In genomic region chr1:184388671-184389292, GRCh38 we compare ENCODE assay signal across 8 cellular contexts. TPM values are rescaled to one million over a fixed set of nuclear protein-coding genes. Genes with fewer than 3 reads are reported as not detected.
DNase-seq lines count a peak whose midpoint lies in the region; ATAC-seq and TF ChIP-seq lines count a peak whose summit lies in the region.

No MANE protein-coding gene starts in this region.

- no peak overlapping the region for H3K27ac Mint-ChIP-seq in CD4-positive, alpha-beta T cell
- peak overlapping the region; percentile 83 to 94 (median 84) for H3K27ac Mint-ChIP-seq in nephron

- no peaks in the 10 kb centered on the region for H3K36me3 Mint-ChIP-seq in CD4-positive, alpha-beta T cell (ENCODE audit: low read depth)
- no peaks in the 10 kb centered on the region for H3K36me3 Mint-ChIP-seq in nephron (ENCODE audit: low read depth)

- H3K36me3 ChIP-seq in Loucy (ENCODE audit: insufficient read depth, low read length) (no peaks in the 10 kb centered on the region), colonic mucosa (no peaks in the 10 kb centered on the region)

- H3K4me2 ChIP-seq in Loucy (ENCODE audit: low read depth, low read length, poor library complexity, severe bottlenecking): peak overlapping the region; percentile 88

- H2AFZ ChIP-seq in Loucy (ENCODE audit: low read length): no peak overlapping the region

- H3K27ac ChIP-seq in CD4-positive, alpha-beta T cell (ENCODE audit: low read depth, low read length): no peak overlapping the region
- no peak overlapping the region for H3K27ac ChIP-seq in colonic mucosa

- POLR2A ChIA-PET in CD4-positive, alpha-beta T cell (lab: Charles Lee): no interaction called here

- peaks cover 71% of the 10 kb centered on the region for H3K27me3 Mint-ChIP-seq in CD4-positive, alpha-beta T cell
- H3K27me3 Mint-ChIP-seq in nephron (ENCODE audit: low read depth): peaks cover 18% of the 10 kb centered on the region

- peaks cover 51% of the 10 kb centered on the region for H3K27me3 ChIP-seq in CD4-positive, alpha-beta T cell (ENCODE audit: control insufficient read depth, insufficient read depth, low read length)
- H3K27me3 ChIP-seq in Loucy (ENCODE audit: insufficient read depth, low read length, poor library complexity, severe bottlenecking) (peaks cover 17% of the 10 kb centered on the region), colonic mucosa (no peaks in the 10 kb centered on the region)

- no peaks in the 10 kb centered on the region for H3K9me2 ChIP-seq in Loucy (replicated peaks; ENCODE audit: low read depth, low read length)

- ATAC-seq in CD4-positive, alpha-beta T cell (ENCODE audit: poor library complexity): no peak
- no peak for ATAC-seq in GM18868 (IDR thresholded peaks at IDR 0.05; ENCODE audit: unreplicated experiment)

- H3K4me3 Mint-ChIP-seq in CD4-positive, alpha-beta T cell: peak overlapping the region; percentile 85
- peak overlapping the region; percentile 89 to 97 (median 94) for H3K4me3 Mint-ChIP-seq in nephron

- peaks cover 29% of the 10 kb centered on the region for H3K79me2 ChIP-seq in Loucy (ENCODE audit: insufficient read depth, low read length)

- CTCF ChIA-PET in CD4-positive, alpha-beta T cell (lab: Charles Lee): no interaction called here

- no peaks in the 10 kb centered on the region for H3K9me3 Mint-ChIP-seq in CD4-positive, alpha-beta T cell
- no peaks in the 10 kb centered on the region for H3K9me3 Mint-ChIP-seq in nephron

- intact Hi-C loops in CD4-positive, alpha-beta T cell (cut with DNase I, micrococcal nuclease): no loop called here
- intact Hi-C loops in colonic mucosa (cut with DNase I): loop anchor here (10.0 kb wide), 1 partner anchor 276 kb away; no protein-coding TSS in a partner anchor

- peaks cover 17% of the 10 kb centered on the region for H3K4me1 Mint-ChIP-seq in CD4-positive, alpha-beta T cell (ENCODE audit: low read depth)
- H3K4me1 Mint-ChIP-seq in nephron: peaks cover 35% of the 10 kb centered on the region

- H3K9ac ChIP-seq in Loucy (ENCODE audit: low read depth, low read length, poor library complexity, severe bottlenecking) (peak overlapping the region; percentile 73), colonic mucosa (ENCODE audit: low read depth in 2 of 2, low read length in 2 of 2) (peak overlapping the region in 1 of 2 donors; percentile 89)

- H3K9me3 ChIP-seq in CD4-positive, alpha-beta T cell (ENCODE audit: control insufficient read depth, low read length): no peaks in the 10 kb centered on the region
- no peaks in the 10 kb centered on the region for H3K9me3 ChIP-seq in Loucy (ENCODE audit: insufficient read depth, low read depth, low read length)
- no peaks in the 10 kb centered on the region for H3K9me3 ChIP-seq in colonic mucosa

- no peaks in the 10 kb centered on the region for H3F3A ChIP-seq in Loucy (ENCODE audit: low read depth)

- peaks cover 8% of the 10 kb centered on the region for H4K20me1 ChIP-seq in Loucy (ENCODE audit: insufficient read depth, low read length, poor library complexity, severe bottlenecking)

- no peak for TF ChIP-seq CTCF in CD4-positive, alpha-beta T cell (IDR thresholded peaks at IDR 0.05)
- TF ChIP-seq CTCF in Loucy (conservative IDR thresholded peaks at IDR 0.05; ENCODE audit: low read length): no peak
- TF ChIP-seq CTCF in colonic mucosa (IDR thresholded peaks at IDR 0.05): no peak
- TF ChIP-seq CTCF in nephron (IDR thresholded peaks at IDR 0.05; ENCODE audit: unreplicated experiment in 3 of 3): no peak

- peak overlapping the region; percentile 79 for H3K4me3 ChIP-seq in Loucy (ENCODE audit: low read length, poor library complexity, severe bottlenecking)
- H3K4me3 ChIP-seq in colonic mucosa: peak overlapping the region; percentile 80

- H3K4me1 ChIP-seq in Loucy (ENCODE audit: insufficient read depth, low read length, poor library complexity, severe bottlenecking): peaks cover 28% of the 10 kb centered on the region
- H3K4me1 ChIP-seq in colonic mucosa: peaks cover 4% of the 10 kb centered on the region

- no peak for DNase-seq in CD4-positive, alpha-beta T cell
- DNase-seq in colonic mucosa (peak; percentile 34), RKO (ENCODE audit: low spot score) (no peak), NCI-H2029 (lab: John Stamatoyannopoulos, UW) (no peak)
- DNase-seq in stimulated activated CD4-positive, alpha-beta T cell treated with anti-CD3 and anti-CD28 coated beads, Interleukin-4, amount 100 ng/mL, for 1 hour: no peak

RNA-seq across cellular contexts. Expression of gene C1orf21, which starts 2.0 kb away (rescaled TPM):
- total RNA-seq in CD4-positive, alpha-beta T cell: under 1 TPM; 0.16 to 0.45 TPM
- total RNA-seq in colonic mucosa: 10 to 100 TPM; 68.1 to 81.1 TPM

Comparison
In these comparisons a context has a peak if more than half of its experiments do, and no peak if none do; other contexts are left out.
1. RNA of gene C1orf21, which starts 2.0 kb away (total RNA-seq): 68.1 to 81.1 TPM in colonic mucosa; 0.16 to 0.45 TPM in CD4-positive, alpha-beta T cell; every median in the first group is over 10 times any median in the second.